8 cellular contexts compared by ENCODE assay signal in genomic region chr7:2558620-2559282, GRCh38. TPM values are rescaled to one million over a fixed set of nuclear protein-coding genes. Genes with fewer than 3 reads are reported as not detected.
DNase-seq lines count a peak whose midpoint lies in the region; ATAC-seq and TF ChIP-seq lines count a peak whose summit lies in the region.

Gene IQCE, plus strand, starts transcription at chr7:2558979. Its CDS starts 203 bp downstream, at chr7:2559182.

- DNase-seq in DMS153 treated with DMSO at 0.1 percent for 48 hours (lab: John Stamatoyannopoulos, UW; ENCODE audit: unreplicated experiment) (peak; percentile 97), Karpas-422 (peak; percentile 87), SHP77 (lab: John Stamatoyannopoulos, UW) (peak; percentile 95 to 98), fibroblast of the conjunctiva (ENCODE audit: low read depth) (peak; percentile 77)
- peak; percentile 96 for DNase-seq in activated effector memory CD4-positive, alpha-beta T cell treated with anti-CD3 and anti-CD28 coated beads, Interleukin-2, amount 50 U/mL, for 16 hours
- DNase-seq in stimulated activated naive CD8-positive, alpha-beta T cell treated with anti-CD3 and anti-CD28 coated beads, Interleukin-15, Interleukin-2, amounts not matched to agents 100 U/mL and 50 U/mL, for 24 hours, result peak; percentile 95

- H4K20me1 ChIP-seq in Karpas-422 (ENCODE audit: insufficient read depth, low read depth, low read length), result no peaks in the 10 kb centered on the region

- H3K36me3 Mint-ChIP-seq in nephron (ENCODE audit: low read depth), result peaks cover 8% of the 10 kb centered on the region

- no peaks in the 10 kb centered on the region for H3K9me3 Mint-ChIP-seq in nephron

- H2AFZ ChIP-seq in Karpas-422 (ENCODE audit: low read length), result peak within 1 kb of the TSS; percentile 56; the same call in 1 of the 2 replicates

- no peaks in the 10 kb centered on the region for H3K27me3 Mint-ChIP-seq in nephron (ENCODE audit: low read depth)

- H3K4me3 ChIP-seq in Karpas-422 (ENCODE audit: low read length), result peak within 1 kb of the TSS; percentile 68

- peak within 1 kb of the TSS; percentile 68 for H3K4me2 ChIP-seq in Karpas-422 (ENCODE audit: low read depth, low read length, poor library complexity, severe bottlenecking)

- no peaks in the 10 kb centered on the region for H3K27me3 ChIP-seq in Karpas-422 (ENCODE audit: low read length)

- H3K4me3 Mint-ChIP-seq in nephron, result peak within 1 kb of the TSS; percentile 83 to 91 (median 91)

- no peaks in the 10 kb centered on the region for H3K36me3 ChIP-seq in Karpas-422 (ENCODE audit: insufficient read depth, low read length)

- no peaks in the 10 kb centered on the region for H3K9me3 ChIP-seq in Karpas-422 (ENCODE audit: low read length)

- H3K27ac Mint-ChIP-seq in nephron, result peak within 1 kb of the TSS; percentile 70 to 91 (median 73)

- H3K4me1 Mint-ChIP-seq in nephron, result peaks cover 16% of the 10 kb centered on the region

- H3K27ac ChIP-seq in Karpas-422 (ENCODE audit: low read length), result no peak within 1 kb of the TSS

- no peaks in the 10 kb centered on the region for H3K9me2 ChIP-seq in Karpas-422 (replicated peaks; ENCODE audit: insufficient read depth, low read length)

- peak; percentile 65 for ATAC-seq in GM21737 (IDR thresholded peaks at IDR 0.05; ENCODE audit: unreplicated experiment)
- peak; percentile 55 for ATAC-seq in stimulated activated naive CD8-positive, alpha-beta T cell treated with anti-CD3 and anti-CD28 coated beads, Interleukin-15, Interleukin-2, amounts not matched to agents 100 U/mL and 50 U/mL, for 24 hours

- peaks cover 13% of the 10 kb centered on the region for H3K79me2 ChIP-seq in Karpas-422 (ENCODE audit: low read length)

- H3K4me1 ChIP-seq in Karpas-422 (ENCODE audit: low read length), result peaks cover 10% of the 10 kb centered on the region

- peak within 1 kb of the TSS; percentile 60 for H3K9ac ChIP-seq in Karpas-422 (ENCODE audit: low read length)

- TF ChIP-seq CTCF in nephron (IDR thresholded peaks at IDR 0.05; ENCODE audit: unreplicated experiment in 3 of 3), result no peak

RNA-seq across cellular contexts. Expression of gene IQCE, which starts in this region (rescaled TPM):
- total RNA-seq in Karpas-422 (2014; rRNA removed; shearing (Covaris generic); ENCODE audit: low replicate concordance), result 0.93 and 1.1 TPM in 2 replicates
